Comparison of ENCODE assay signal across 8 cellular contexts in the genomic region with DNA sequence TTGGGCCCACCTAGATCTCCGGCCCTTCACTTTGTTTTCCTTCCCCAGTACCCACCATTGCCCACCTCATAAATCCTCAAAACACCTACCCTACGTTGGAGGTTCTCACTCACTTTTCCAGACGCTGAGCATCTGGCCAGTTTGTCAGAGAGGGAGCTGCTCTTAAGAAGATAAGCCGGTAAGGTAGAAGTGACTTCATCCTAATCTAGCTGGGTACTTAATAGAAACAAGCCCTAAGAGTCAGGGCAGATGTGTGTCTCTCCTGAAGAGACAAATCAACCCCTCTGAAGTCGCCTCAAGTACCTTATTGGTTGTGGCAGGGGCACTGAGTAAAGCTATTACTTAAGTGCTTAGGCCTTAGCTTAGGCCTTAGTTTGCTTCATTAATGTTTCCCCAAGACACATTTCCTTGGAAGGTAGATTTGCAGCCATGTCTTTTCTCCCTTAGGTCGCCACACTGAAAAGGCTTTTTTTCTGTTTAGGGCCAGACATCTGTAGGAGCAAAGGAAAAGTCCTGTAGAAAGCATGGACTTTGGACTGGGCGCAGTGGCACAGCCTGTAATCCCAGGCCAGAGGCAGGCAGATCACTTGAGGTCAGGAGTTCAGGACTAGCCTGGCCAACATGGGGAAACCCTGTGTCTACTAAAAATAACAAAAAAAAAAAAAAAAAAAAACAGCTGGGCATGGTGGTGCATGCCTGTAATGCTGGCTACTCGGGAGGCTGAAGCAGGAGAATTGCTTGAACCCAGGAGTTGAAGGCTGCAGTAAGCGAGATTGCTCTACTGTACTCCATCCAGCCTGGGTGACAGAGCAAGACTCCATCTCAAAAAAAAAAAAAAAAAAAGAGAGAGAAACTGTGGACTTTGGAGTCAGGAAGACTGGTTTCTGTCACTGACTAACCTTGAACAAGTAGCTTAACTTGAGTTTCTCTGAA. TPM values are rescaled to one million over a fixed set of nuclear protein-coding genes. Genes with fewer than 3 reads are reported as not detected.
DNase-seq lines count a peak whose midpoint lies in the region; ATAC-seq lines count a peak whose summit lies in the region.

No MANE protein-coding gene starts in this region.

- H3K9ac ChIP-seq in subcutaneous abdominal adipose tissue (ENCODE audit: low read length in 5 of 5): peak overlapping the region; percentile 84 to 98 (median 97)

- DNase-seq in activated effector memory CD4-positive, alpha-beta T cell treated with anti-CD3 and anti-CD28 coated beads, Interleukin-2, amount 50 U/mL, for 16 hours: peak; percentile 25
- DNase-seq in activated effector memory CD4-positive, alpha-beta T cell treated with Interleukin-2 at 50 U/mL for 16 hours: no peak
- no peak for DNase-seq in activated naive CD8-positive, alpha-beta T cell treated with anti-CD3 and anti-CD28 coated beads for 36 hours
- no peak for DNase-seq in medulla oblongata (ENCODE audit: extremely low spot score)

- H3K9me3 ChIP-seq in iPS-18c (ENCODE audit: control insufficient read depth, insufficient read depth, low read length) (no peaks in the 10 kb centered on the region), subcutaneous abdominal adipose tissue (ENCODE audit: control insufficient read depth in 5 of 5, low read length in 5 of 5) (no peaks in the 10 kb centered on the region)

- H3K27ac Mint-ChIP-seq in activated naive CD8-positive, alpha-beta T cell treated with anti-CD3 and anti-CD28 coated beads for 36 hours: peak overlapping the region; percentile 92

- peaks cover 17% of the 10 kb centered on the region for H3K4me1 Mint-ChIP-seq in activated naive CD8-positive, alpha-beta T cell treated with anti-CD3 and anti-CD28 coated beads for 36 hours

- no peaks in the 10 kb centered on the region for H3K27me3 ChIP-seq in subcutaneous abdominal adipose tissue (ENCODE audit: control insufficient read depth in 5 of 5, insufficient read depth in 4 of 5, low read length in 5 of 5)

- H3K27me3 Mint-ChIP-seq in activated naive CD8-positive, alpha-beta T cell treated with anti-CD3 and anti-CD28 coated beads for 36 hours: no peaks in the 10 kb centered on the region

- peaks cover 5 to 26% (median 24%) of the 10 kb centered on the region in 5 donors for H3K36me3 ChIP-seq in subcutaneous abdominal adipose tissue (ENCODE audit: control insufficient read depth in 5 of 5, insufficient read depth in 5 of 5, low read length in 5 of 5)

- H3K27ac ChIP-seq in subcutaneous abdominal adipose tissue (ENCODE audit: low read depth, low read length): peak overlapping the region; percentile 62

- H3K36me3 Mint-ChIP-seq in activated naive CD8-positive, alpha-beta T cell treated with anti-CD3 and anti-CD28 coated beads for 36 hours: peaks cover 2% of the 10 kb centered on the region

- peak overlapping the region; percentile 95 for H3K4me3 Mint-ChIP-seq in activated naive CD8-positive, alpha-beta T cell treated with anti-CD3 and anti-CD28 coated beads for 36 hours

- H3K4me1 ChIP-seq in subcutaneous abdominal adipose tissue (ENCODE audit: control insufficient read depth in 5 of 5, insufficient read depth in 5 of 5, low read length in 5 of 5): peaks cover 7 to 18% (median 16%) of the 10 kb centered on the region in 5 donors

- ATAC-seq in HG02642 (IDR thresholded peaks at IDR 0.05; ENCODE audit: poor library complexity, unreplicated experiment): no peak
- ATAC-seq in GM18498 (IDR thresholded peaks at IDR 0.05; ENCODE audit: unreplicated experiment): no peak

- H3K4me3 ChIP-seq in iPS-18c (ENCODE audit: insufficient read depth, low read depth, low read length) (peak overlapping the region; percentile 91), subcutaneous abdominal adipose tissue (ENCODE audit: low read depth in 1 of 5, low read length in 5 of 5) (peak overlapping the region; percentile 72 to 84 (median 82))

- no peaks in the 10 kb centered on the region for H3K9me3 Mint-ChIP-seq in activated naive CD8-positive, alpha-beta T cell treated with anti-CD3 and anti-CD28 coated beads for 36 hours

RNA-seq across cellular contexts. Expression of gene TACO1, which starts 1.0 kb away (rescaled TPM):
- total RNA-seq in activated naive CD8-positive, alpha-beta T cell treated with anti-CD3 and anti-CD28 coated beads for 36 hours: 10 to 100 TPM; 38.3 to 39.6 TPM

RNA-seq across cellular contexts. Expression of gene MAP3K3, which starts 20.5 kb away (rescaled TPM):
- 10 to 100 TPM; 20.1 to 20.8 TPM for total RNA-seq in activated naive CD8-positive, alpha-beta T cell treated with anti-CD3 and anti-CD28 coated beads for 36 hours

RNA-seq across cellular contexts. Expression of gene DCAF7, which starts 51.4 kb away (rescaled TPM):
- total RNA-seq in activated naive CD8-positive, alpha-beta T cell treated with anti-CD3 and anti-CD28 coated beads for 36 hours: 10 to 100 TPM; 92.1 to 95.1 TPM
